Comparison of ENCODE assay signal across 12 cellular contexts in genomic region chr17:75065562-75066151, GRCh38. TPM values are rescaled to one million over a fixed set of nuclear protein-coding genes. Genes with fewer than 3 reads are reported as not detected.
A peak's percentile ranks its signal among the peaks of the same experiment; 100 is the strongest.
DNase-seq lines count a peak whose midpoint lies in the region; ATAC-seq and FAIRE-seq lines count a peak whose summit lies in the region.
"Had no signal": no experiment of that assay in that cellular context is flagged by ENCODE, and none has a peak within 500 bp of the region (broad histone marks: within the 10 kb centered on the region; RNA-seq: fewer than 3 reads in every experiment).

No MANE protein-coding gene starts in this region.

- ATAC-seq in activated naive CD4-positive, alpha-beta T cell treated with anti-CD3 and anti-CD28 coated beads, Interleukin-2, amount 50 U/mL, for 72 hours = peak; percentile 85 to 86
- ATAC-seq in GM19455 (IDR thresholded peaks at IDR 0.05; ENCODE audit: unreplicated experiment) (no peak), left lobe of liver (no peak)

- H3K23ac ChIP-seq in mesendoderm (ENCODE audit: low read length) = no peak overlapping the region

- H3K79me2 ChIP-seq in mesendoderm (ENCODE audit: control insufficient read depth, insufficient read depth, low read length) = no peaks in the 10 kb centered on the region

- H2BK15ac ChIP-seq in mesendoderm (replicated peaks; ENCODE audit: low read depth) = no peak overlapping the region

- FAIRE-seq in HTR-8/SVneo (lab: Jason Lieb, UNC) = no peak
- FAIRE-seq: islet of Langerhans had no signal

- no peak overlapping the region for H2BK5ac ChIP-seq in mesendoderm (ENCODE audit: low read length)

- no peak overlapping the region for H4K5ac ChIP-seq in mesendoderm (ENCODE audit: low read length)

- H3K4me2 ChIP-seq in mesendoderm (ENCODE audit: low read length) = no peak overlapping the region

- H3K4ac ChIP-seq in mesendoderm (ENCODE audit: low read depth, low read length) = no peak overlapping the region

- H3K4me1 ChIP-seq in mesendoderm (ENCODE audit: control insufficient read depth, low read depth, low read length) = no peaks in the 10 kb centered on the region

- H3K18ac ChIP-seq in mesendoderm (ENCODE audit: low read length) = no peak overlapping the region

- peaks cover 3% of the 10 kb centered on the region for H3K79me1 ChIP-seq in mesendoderm (ENCODE audit: low read length)

- H3K36me3 Mint-ChIP-seq in activated naive CD4-positive, alpha-beta T cell treated with anti-CD3 and anti-CD28 coated beads, Interleukin-2, amount 50 U/mL, for 72 hours = peaks cover 5 to 13% of the 10 kb centered on the region in 2 donors

- H2BK120ac ChIP-seq in mesendoderm (ENCODE audit: low read depth, low read length) = no peak overlapping the region

- H3K4me3 ChIP-seq in H7 (ENCODE audit: insufficient read depth, low read depth, low read length) (no peak overlapping the region), mesendoderm (ENCODE audit: low read length) (no peak overlapping the region)

- no peak overlapping the region for H4K8ac ChIP-seq in mesendoderm (ENCODE audit: low read depth, low read length)

- no CpG with 5 or more reads among the region's 6 CpGs for WGBS in mesendoderm (ENCODE audit: extremely low coverage, insufficient coverage, low lambda C conversion rate)

- H3K27ac Mint-ChIP-seq in activated naive CD4-positive, alpha-beta T cell treated with anti-CD3 and anti-CD28 coated beads, Interleukin-2, amount 50 U/mL, for 72 hours = peak overlapping the region; percentile 83 to 88

- H3K36me3 ChIP-seq in H7 (replicated peaks; ENCODE audit: control insufficient read depth, insufficient read depth, low read length) (peaks cover 27% of the 10 kb centered on the region), mesendoderm (ENCODE audit: control insufficient read depth, insufficient read depth, low read length) (peaks cover 29% of the 10 kb centered on the region)

- H3K9me3 Mint-ChIP-seq in activated naive CD4-positive, alpha-beta T cell treated with anti-CD3 and anti-CD28 coated beads, Interleukin-2, amount 50 U/mL, for 72 hours = no peaks in the 10 kb centered on the region

- peak overlapping the region; percentile 22 for H3K56ac ChIP-seq in mesendoderm (ENCODE audit: low read length)

- no peak overlapping the region for H3K9ac ChIP-seq in mesendoderm (ENCODE audit: low read length)

- no peaks in the 10 kb centered on the region for H3K27me3 ChIP-seq in H7 (ENCODE audit: control insufficient read depth, insufficient read depth, low read length)
- no peaks in the 10 kb centered on the region for H3K27me3 ChIP-seq in mesendoderm (ENCODE audit: insufficient read depth, low read length, poor library complexity)

- DNase-seq in EH (ENCODE audit: low read depth) (peak; percentile 54), H7 (peak; percentile 29), mesendoderm (no peak), left lobe of liver (ENCODE audit: low spot score) (no peak), HTR-8/SVneo (ENCODE audit: insufficient read length, low spot score) (no peak)
- DNase-seq in activated naive CD4-positive, alpha-beta T cell treated with anti-CD3 and anti-CD28 coated beads, Interleukin-2, amount 50 U/mL, for 72 hours (ENCODE audit: low spot score in 2 of 2) = no peak
- DNase-seq: central memory CD4-positive, alpha-beta T cell; DMS 273 treated with DMSO at 0.1 percent for 48 hours; NCI-H1092 treated with DMSO at 0.1 percent for 48 hours had no signal

- H3K27ac ChIP-seq in mesendoderm (ENCODE audit: low read depth, low read length) = no peak overlapping the region

- H2AK5ac ChIP-seq in mesendoderm (ENCODE audit: low read length) = no peak overlapping the region

RNA-seq across cellular contexts. Expression of gene KCTD2, which starts 18.6 kb away (rescaled TPM):
- 34.9 and 41.0 TPM in 2 replicates for total RNA-seq in H7 (2014; rRNA removed; shearing (Covaris generic))
- total RNA-seq in activated naive CD4-positive, alpha-beta T cell treated with anti-CD3 and anti-CD28 coated beads, Interleukin-2, amount 50 U/mL, for 72 hours = 10 to 100 TPM; 17.4 to 19.4 TPM
- 39.4 TPM for polyA plus RNA-seq in mesendoderm (2013, experiment 1 of 2)
- 37.9 TPM for polyA plus RNA-seq in mesendoderm (2013, experiment 2 of 2)
- 7.0 TPM for total RNA-seq in left lobe of liver

RNA-seq across cellular contexts. Expression of gene ATP5PD, which starts 18.9 kb away (rescaled TPM):
- 399 and 432 TPM in 2 replicates for total RNA-seq in H7 (2014; rRNA removed; shearing (Covaris generic))
- 100 to 1,000 TPM; 193 to 218 TPM for total RNA-seq in activated naive CD4-positive, alpha-beta T cell treated with anti-CD3 and anti-CD28 coated beads, Interleukin-2, amount 50 U/mL, for 72 hours
- polyA plus RNA-seq in mesendoderm (2013, experiment 1 of 2) = 592 TPM
- polyA plus RNA-seq in mesendoderm (2013, experiment 2 of 2) = 600 TPM
- total RNA-seq in left lobe of liver = 177 TPM

RNA-seq across cellular contexts. Expression of gene SLC16A5, which starts 22.1 kb away (rescaled TPM):
- 28.2 and 38.8 TPM in 2 replicates for total RNA-seq in H7 (2014; rRNA removed; shearing (Covaris generic))
- 10 to 100 TPM in 1 of 2 donors, 1 to 10 TPM in 1; 6.0 to 10.9 TPM for total RNA-seq in activated naive CD4-positive, alpha-beta T cell treated with anti-CD3 and anti-CD28 coated beads, Interleukin-2, amount 50 U/mL, for 72 hours
- 14.5 TPM for polyA plus RNA-seq in mesendoderm (2013, experiment 1 of 2)
- polyA plus RNA-seq in mesendoderm (2013, experiment 2 of 2) = 13.3 TPM
- 1.2 TPM for total RNA-seq in left lobe of liver
- polyA plus RNA-seq: neural cell had no signal

RNA-seq across cellular contexts. Expression of gene ARMC7, which starts 44.1 kb away (rescaled TPM):
- 6.2 and 9.5 TPM in 2 replicates for total RNA-seq in H7 (2014; rRNA removed; shearing (Covaris generic))
- 1 to 10 TPM; 7.0 to 9.9 TPM for total RNA-seq in activated naive CD4-positive, alpha-beta T cell treated with anti-CD3 and anti-CD28 coated beads, Interleukin-2, amount 50 U/mL, for 72 hours
- 14.7 TPM for polyA plus RNA-seq in mesendoderm (2013, experiment 1 of 2)
- polyA plus RNA-seq in mesendoderm (2013, experiment 2 of 2) = 14.5 TPM
- total RNA-seq in left lobe of liver = 5.6 TPM

RNA-seq across cellular contexts. Expression of gene MRPL58, which starts 53.2 kb away (rescaled TPM):
- total RNA-seq in H7 (2014; rRNA removed; shearing (Covaris generic)) = 62.0 and 68.4 TPM in 2 replicates
- total RNA-seq in activated naive CD4-positive, alpha-beta T cell treated with anti-CD3 and anti-CD28 coated beads, Interleukin-2, amount 50 U/mL, for 72 hours = 10 to 100 TPM; 29.8 to 48.1 TPM
- 51.3 TPM for polyA plus RNA-seq in mesendoderm (2013, experiment 1 of 2)
- polyA plus RNA-seq in mesendoderm (2013, experiment 2 of 2) = 51.7 TPM
- total RNA-seq in left lobe of liver = 25.8 TPM

Comparison
In these comparisons a context has a peak if more than half of its experiments do, and no peak if none do; other contexts are left out.
1. DNase-seq: peak in EH (single experiment) and H7 (single experiment); none in activated naive CD4-positive, alpha-beta T cell treated with anti-CD3 and anti-CD28 coated beads, Interleukin-2, amount 50 U/mL, for 72 hours (0 of 2), mesendoderm (single experiment), left lobe of liver (single experiment) and HTR-8/SVneo (single experiment).
2. ATAC-seq: peak in activated naive CD4-positive, alpha-beta T cell treated with anti-CD3 and anti-CD28 coated beads, Interleukin-2, amount 50 U/mL, for 72 hours (2 of 2); none in GM19455 (single experiment) and left lobe of liver (single experiment).